In genomic region chr3:152268501-152269422, GRCh38 we compare ENCODE assay signal across 2 cellular contexts.
TF ChIP-seq lines count a peak whose summit lies in the region.

Gene MBNL1 (plus strand): TSS chr3:152268929. CDS start chr3:152300194, 31,265 bp downstream.

TF ChIP-seq in IMR-90, 13 proteins besides CTCF, POLR2A, EP300 and RAD21:
- peak; percentile 86; the same call in 1 of the 2 replicates for TF ChIP-seq CHD1 (IDR thresholded peaks at IDR 0.05; ENCODE audit: low read depth, low read length)
- TF ChIP-seq USF2 (IDR thresholded peaks at IDR 0.05; ENCODE audit: low read depth, low read length): no peak
- no peak for TF ChIP-seq NFE2L2 (IDR thresholded peaks at IDR 0.05; ENCODE audit: low read depth, low read length)
- no peak for TF ChIP-seq CEBPB (IDR thresholded peaks at IDR 0.05; ENCODE audit: low read depth, low read length)
- no peak for TF ChIP-seq SMC3 (IDR thresholded peaks at IDR 0.05; ENCODE audit: low read depth, low read length)
- no peak for TF ChIP-seq BHLHE40 (IDR thresholded peaks at IDR 0.05; ENCODE audit: low read depth, low read length)
- TF ChIP-seq RCOR1 (IDR thresholded peaks at IDR 0.05; ENCODE audit: insufficient replicate concordance, low read length): no peak
- TF ChIP-seq ELK1 (IDR thresholded peaks at IDR 0.05; ENCODE audit: borderline replicate concordance, low read depth, low read length): no peak
- TF ChIP-seq MAFK (IDR thresholded peaks at IDR 0.05; ENCODE audit: low read depth, low read length): no peak
- 0 out of 2 replicates have a peak, but pooled peaks have one; percentile 24 for TF ChIP-seq MXI1 (IDR thresholded peaks at IDR 0.05; ENCODE audit: borderline replicate concordance, low read depth, low read length)
- TF ChIP-seq FOS (IDR thresholded peaks at IDR 0.05; ENCODE audit: low read depth, low read length): no peak
- TF ChIP-seq RFX5 (IDR thresholded peaks at IDR 0.05; ENCODE audit: low read depth, low read length): no peak
- peak; percentile 52; the same call in 1 of the 2 replicates for TF ChIP-seq MAZ (IDR thresholded peaks at IDR 0.05; ENCODE audit: borderline replicate concordance, low read depth, low read length)

TF ChIP-seq in endothelial cell of umbilical vein, 7 proteins besides CTCF, POLR2A, EP300 and RAD21:
- peak; percentile 75 for TF ChIP-seq POLR2AphosphoS5 (IDR thresholded peaks at IDR 0.05; ENCODE audit: insufficient read depth, low read depth, low read length)
- TF ChIP-seq GATA2 (IDR thresholded peaks at IDR 0.05; ENCODE audit: insufficient read depth, insufficient read length, low read depth, low read length): peak; percentile 49
- no peak for TF ChIP-seq JUN (IDR thresholded peaks at IDR 0.05; ENCODE audit: borderline replicate concordance, insufficient read depth, insufficient read length, low read depth)
